ENCODE assay signal across 1 cellular context in genomic region chr7:76626989-76627642, GRCh38.
TF ChIP-seq lines count a peak whose summit lies in the region.

Gene POMZP3 (minus strand): TSS chr7:76627279. CDS start chr7:76626064, 1,215 bp downstream.

TF ChIP-seq in K562, 482 proteins besides CTCF, POLR2A, EP300 and RAD21 (continued from another document):
- TF ChIP-seq ARID4B (CRISPR knock-in tag; IDR thresholded peaks at IDR 0.05) (peak; percentile 58; the same call in 1 of the 2 replicates), REST (CRISPR knock-in tag; IDR thresholded peaks at IDR 0.05; ENCODE audit: low read depth) (peak; percentile 84), ELF2 (CRISPR knock-in tag; IDR thresholded peaks at IDR 0.05) (peak; percentile 53; the same call in 1 of the 2 replicates), GMEB1 (CRISPR knock-in tag; IDR thresholded peaks at IDR 0.05) (peak; percentile 52; the same call in 1 of the 2 replicates)
